Comparison of ENCODE assay signal across 13 cellular contexts in genomic region chr4:85489273-85489672, GRCh38. TPM values are rescaled to one million over a fixed set of nuclear protein-coding genes. Genes with fewer than 3 reads are reported as not detected.
DNase-seq lines count a peak whose midpoint lies in the region; ATAC-seq, FAIRE-seq and TF ChIP-seq lines count a peak whose summit lies in the region.
"Had no signal": no experiment of that assay in that cellular context is flagged by ENCODE, and none has a peak within 500 bp of the region (broad histone marks: within the 10 kb centered on the region; RNA-seq: fewer than 3 reads in every experiment).

No MANE protein-coding gene starts in this region.

- no peaks in the 10 kb centered on the region for H3K36me3 ChIP-seq in RWPE2 (ENCODE audit: low read depth)

- H3K27me3 ChIP-seq in RWPE2 (ENCODE audit: insufficient read depth, poor library complexity, severe bottlenecking) (no peaks in the 10 kb centered on the region), right cardiac atrium (ENCODE audit: control insufficient read depth, insufficient read depth) (no peaks in the 10 kb centered on the region)

- no peaks in the 10 kb centered on the region for H3K9me3 Mint-ChIP-seq in type B pancreatic cell

- no peak for TF ChIP-seq CTCF in RWPE2 (IDR thresholded peaks at IDR 0.05; ENCODE audit: poor library complexity, severe bottlenecking)
- no peak for TF ChIP-seq CTCF in type B pancreatic cell (conservative IDR thresholded peaks at IDR 0.05)

- no peak for FAIRE-seq in RCC 7860 (lab: Jason Lieb, UNC)

- H3K4me3 ChIP-seq in RWPE2 (ENCODE audit: severe bottlenecking) (no peak overlapping the region), right cardiac atrium (ENCODE audit: low read length) (no peak overlapping the region)

- peak; percentile 11 for DNase-seq in NCI-H345 (lab: John Stamatoyannopoulos, UW)
- no peak for DNase-seq in NCI-H345 treated with DMSO at 0.1 percent for 48 hours (lab: John Stamatoyannopoulos, UW; ENCODE audit: unreplicated experiment)
- no peak for DNase-seq in RWPE2 (ENCODE audit: low spot score)
- no peak for DNase-seq in right cardiac atrium
- peak; percentile 62 for DNase-seq in smooth muscle cell of the brain vasculature (ENCODE audit: low read depth, low spot score)
- no peak for DNase-seq in type B pancreatic cell (ENCODE audit: extremely low spot score, unreplicated experiment)
- no peak for DNase-seq in RCC 7860 (ENCODE audit: low spot score)
- DNase-seq: activated CD4-positive, alpha-beta T cell treated with anti-CD3 and anti-CD28 coated beads for 48 hours; activated naive CD4-positive, alpha-beta T cell treated with Interleukin-2 at 50 U/mL for 16 hours; cortex of kidney; head of caudate nucleus had no signal

- no peaks in the 10 kb centered on the region for H3K27me3 Mint-ChIP-seq in type B pancreatic cell

- H3K27ac ChIP-seq in RWPE2 (ENCODE audit: poor library complexity, severe bottlenecking) (no peak overlapping the region), right cardiac atrium (ENCODE audit: low read length) (peak overlapping the region; percentile 17)
- H3K27ac ChIP-seq: KMS-11 had no signal

- intact Hi-C loops in right cardiac atrium (cut with DNase I), result no loop called here

- peaks cover 6% of the 10 kb centered on the region for H3K4me1 Mint-ChIP-seq in type B pancreatic cell (ENCODE audit: unreplicated experiment)

- no peaks in the 10 kb centered on the region for H3K36me3 Mint-ChIP-seq in type B pancreatic cell

- no peak overlapping the region for H3K4me3 Mint-ChIP-seq in type B pancreatic cell

- ATAC-seq in RWPE2 (ENCODE audit: low read depth) (peak; percentile 81), right cardiac atrium (peak; percentile 51 to 57), GM21825 (IDR thresholded peaks at IDR 0.05; ENCODE audit: unreplicated experiment) (no peak)

- no peaks in the 10 kb centered on the region for H3K9me3 ChIP-seq in RWPE2 (ENCODE audit: severe bottlenecking)
- H3K9me3 ChIP-seq in right cardiac atrium (ENCODE audit: control insufficient read depth, low read length), result no peaks in the 10 kb centered on the region

- H3K27ac Mint-ChIP-seq in type B pancreatic cell, result no peak overlapping the region

- H3K4me1 ChIP-seq in RWPE2 (ENCODE audit: insufficient read depth, poor library complexity, severe bottlenecking) (peaks cover 10% of the 10 kb centered on the region), right cardiac atrium (ENCODE audit: control insufficient read depth, insufficient read depth, low read length) (peaks cover 5% of the 10 kb centered on the region)

RNA-seq across cellular contexts. Expression of gene ARHGAP24, which starts 14.3 kb away (rescaled TPM):
- total RNA-seq in right cardiac atrium, result 10 to 100 TPM; 36.5 to 49.3 (median 39.3) TPM
- polyA plus RNA-seq in right cardiac atrium, result 16.7 TPM
- total RNA-seq in type B pancreatic cell (ENCODE audit: low replicate concordance), result 10.9 and 11.7 TPM in 2 replicates

Comparison
In these comparisons a context has a peak if more than half of its experiments do, and no peak if none do; other contexts are left out.
1. DNase-seq: peak in NCI-H345 (single experiment) and smooth muscle cell of the brain vasculature (single experiment); none in NCI-H345 treated with DMSO at 0.1 percent for 48 hours (single experiment), RWPE2 (single experiment), right cardiac atrium (0 of 3), type B pancreatic cell (single experiment) and RCC 7860 (single experiment).